8 cellular contexts compared by ENCODE assay signal in genomic region chr17:41919840-41920579, GRCh38. TPM values are rescaled to one million over a fixed set of nuclear protein-coding genes. Genes with fewer than 3 reads are reported as not detected.
DNase-seq lines count a peak whose midpoint lies in the region; ATAC-seq and TF ChIP-seq lines count a peak whose summit lies in the region.

No MANE protein-coding gene starts in this region.

- no peaks in the 10 kb centered on the region for H3K36me3 Mint-ChIP-seq in T-cell

- CTCF ChIA-PET in T-cell (lab: Charles Lee): no interaction called here

- H3K4me3 Mint-ChIP-seq in T-cell: peak overlapping the region; percentile 49 to 93 (median 91)

- peaks cover 21 to 25% (median 23%) of the 10 kb centered on the region in 3 donors for H3K4me1 Mint-ChIP-seq in T-cell

- DNase-seq in HFF-Myc (ENCODE audit: extremely low read depth, low read depth) (no peak), T-cell (no peak), fibroblast of villous mesenchyme (ENCODE audit: low read depth) (peak; percentile 43), skeletal muscle cell (ENCODE audit: low read depth) (peak; percentile 25), NCI-H2227 treated with DMSO at 0.1 percent for 48 hours (lab: John Stamatoyannopoulos, UW) (no peak), NCI-H1105 treated with DMSO at 0.1 percent for 48 hours (lab: John Stamatoyannopoulos, UW) (no peak), SW 1271 (lab: John Stamatoyannopoulos, UW) (no peak), NOMO-1 (lab: John Stamatoyannopoulos, UW; ENCODE audit: unreplicated experiment in 2 of 2) (no peak)

- no peaks in the 10 kb centered on the region for H3K9me3 Mint-ChIP-seq in T-cell

- ATAC-seq in T-cell (replicated peaks in 1 of 4): no peak

- POLR2A ChIA-PET in T-cell (lab: Charles Lee): interaction anchor here in 1 of 2 donors (2.5 kb wide), 1 partner anchor 10 kb away, joined by 14 read pairs; the partner anchor contains the start of gene ODAD4

- H3K4me3 ChIP-seq in HFF-Myc (replicated peaks; ENCODE audit: low read depth, low read length) (peak overlapping the region; percentile 74), fibroblast of villous mesenchyme (ENCODE audit: low read depth, low read length) (no peak overlapping the region), skeletal muscle cell (ENCODE audit: low read depth, low read length) (no peak overlapping the region)

- TF ChIP-seq CTCF in HFF-Myc (IDR thresholded peaks at IDR 0.05; ENCODE audit: low read depth, low read length, missing control alignments) (no peak), fibroblast of villous mesenchyme (IDR thresholded peaks at IDR 0.05; ENCODE audit: insufficient read depth, low read depth, low read length) (no peak)

- H3K27me3 Mint-ChIP-seq in T-cell: no peaks in the 10 kb centered on the region

- no peak overlapping the region for H3K27ac Mint-ChIP-seq in T-cell

RNA-seq across cellular contexts. Expression of gene ACLY, which starts 1.3 kb away (rescaled TPM):
- total RNA-seq in T-cell (100 to 1,000 TPM in 1 of 5 donors, 10 to 100 TPM in 4; 69.1 to 101 (median 96.3) TPM), fibroblast of villous mesenchyme (400 and 446 TPM in 2 replicates)

RNA-seq across cellular contexts. Expression of gene ODAD4, which starts 10.4 kb away (rescaled TPM):
- total RNA-seq in T-cell (1 to 10 TPM in 1 of 5 donors, under 1 TPM in 3, not detected in 1; 0.22 to 2.0 (median 0.39) TPM), fibroblast of villous mesenchyme (0.43 and 0.64 TPM in 2 replicates)

RNA-seq across cellular contexts. Expression of gene CNP, which starts 46.6 kb away (rescaled TPM):
- total RNA-seq in T-cell (10 to 100 TPM; 24.4 to 36.2 (median 34.3) TPM), fibroblast of villous mesenchyme (94.6 and 98.6 TPM in 2 replicates)

RNA-seq across cellular contexts. Expression of gene KLHL11, which starts 54.8 kb away (rescaled TPM):
- total RNA-seq in T-cell (10 to 100 TPM; 17.1 to 28.2 (median 18.6) TPM), fibroblast of villous mesenchyme (30.6 and 37.6 TPM in 2 replicates)

Comparison
In these comparisons a context has a peak if more than half of its experiments do, and no peak if none do; other contexts are left out.
1. DNase-seq: peak in fibroblast of villous mesenchyme (single experiment) and skeletal muscle cell (single experiment); none in HFF-Myc (single experiment), T-cell (0 of 34), NCI-H2227 treated with DMSO at 0.1 percent for 48 hours (single experiment), NCI-H1105 treated with DMSO at 0.1 percent for 48 hours (single experiment), SW 1271 (0 of 2) and NOMO-1 (0 of 2).